16 cellular contexts compared by ENCODE assay signal in genomic region chr12:58313091-58313855, GRCh38.
A peak's percentile ranks its signal among the peaks of the same experiment; 100 is the strongest.
DNase-seq lines count a peak whose midpoint lies in the region; ATAC-seq and TF ChIP-seq lines count a peak whose summit lies in the region.
"Had no signal": no experiment of that assay in that cellular context is flagged by ENCODE, and none has a peak within 500 bp of the region (broad histone marks: within the 10 kb centered on the region; RNA-seq: fewer than 3 reads in every experiment).

No MANE protein-coding gene starts in this region.

- H3K4me1 ChIP-seq in RWPE2 (ENCODE audit: insufficient read depth, poor library complexity, severe bottlenecking) (peaks cover 38% of the 10 kb centered on the region), trophoblast cell (ENCODE audit: control insufficient read depth in 1 of 2, insufficient read depth in 2 of 2, low read length in 2 of 2) (peaks cover 5 to 10% of the 10 kb centered on the region in 2 experiments), right cardiac atrium (ENCODE audit: control insufficient read depth, insufficient read depth, low read length) (no peaks in the 10 kb centered on the region)

- no peak overlapping the region for H3K27ac Mint-ChIP-seq in activated CD4-positive, alpha-beta memory T cell treated with anti-CD3 and anti-CD28 coated beads for 36 hours
- H3K27ac Mint-ChIP-seq: CD4-positive, alpha-beta T cell; stimulated activated naive CD8-positive, alpha-beta T cell treated with anti-CD3 and anti-CD28 coated beads, Interleukin-15, amount 100 ng/mL, for 72 hours; T-helper 17 cell had no signal

- ATAC-seq in RWPE2 (ENCODE audit: low read depth): peak; percentile 37; the same call in 1 of the 3 replicates
- no peak for ATAC-seq in right cardiac atrium
- ATAC-seq: stimulated activated naive CD8-positive, alpha-beta T cell treated with anti-CD3 and anti-CD28 coated beads, Interleukin-15, amount 100 ng/mL, for 72 hours; T-helper 17 cell had no signal

- H2BK5ac ChIP-seq in trophoblast cell (ENCODE audit: low read depth, low read length, poor library complexity): peak overlapping the region; percentile 68

- no peak overlapping the region for H3K18ac ChIP-seq in trophoblast cell (ENCODE audit: low read length)

- intact Hi-C loops in activated CD4-positive, alpha-beta memory T cell treated with anti-CD3 and anti-CD28 coated beads for 36 hours (cut with micrococcal nuclease): no loop called here
- intact Hi-C loops in right cardiac atrium (cut with DNase I): no loop called here

- H3K27me3 Mint-ChIP-seq in activated CD4-positive, alpha-beta memory T cell treated with anti-CD3 and anti-CD28 coated beads for 36 hours: peaks cover 2% of the 10 kb centered on the region

- H3K9ac ChIP-seq in trophoblast cell (ENCODE audit: low read length): no peak overlapping the region

- no peak overlapping the region for H3K4me2 ChIP-seq in trophoblast cell (ENCODE audit: low read length)

- H3K79me2 ChIP-seq in trophoblast cell (ENCODE audit: control insufficient read depth, insufficient read depth, low read length, poor library complexity): no peaks in the 10 kb centered on the region

- H4K91ac ChIP-seq in trophoblast cell (ENCODE audit: low read depth, low read length): peak overlapping the region; percentile 5

- no peaks in the 10 kb centered on the region for H3K9me3 ChIP-seq in RWPE2 (ENCODE audit: severe bottlenecking)
- no peaks in the 10 kb centered on the region for H3K9me3 ChIP-seq in trophoblast cell (ENCODE audit: insufficient read depth, low read depth, low read length)
- no peaks in the 10 kb centered on the region for H3K9me3 ChIP-seq in right cardiac atrium (ENCODE audit: control insufficient read depth, low read length)

- peak overlapping the region; percentile 30 for H2BK12ac ChIP-seq in trophoblast cell (ENCODE audit: low read length)

- H4K8ac ChIP-seq in trophoblast cell (ENCODE audit: low read depth, low read length): peak overlapping the region; percentile 10

- H3K4ac ChIP-seq in trophoblast cell (ENCODE audit: low read depth, low read length): no peak overlapping the region

- peaks cover 18% of the 10 kb centered on the region for H3K79me1 ChIP-seq in trophoblast cell (ENCODE audit: low read length)

- no peaks in the 10 kb centered on the region for H3K36me3 Mint-ChIP-seq in activated CD4-positive, alpha-beta memory T cell treated with anti-CD3 and anti-CD28 coated beads for 36 hours

- DNase-seq in Daoy (ENCODE audit: low read depth) (peak; percentile 61), RWPE2 (ENCODE audit: low spot score) (no peak), fibroblast of mammary gland (ENCODE audit: low read depth) (peak; percentile 90), trophoblast cell (peak; percentile 34 to 77), right cardiac atrium (no peak)
- no peak for DNase-seq in activated effector memory CD4-positive, alpha-beta T cell treated with Interleukin-2 at 50 U/mL for 16 hours
- no peak for DNase-seq in activated CD4-positive, alpha-beta memory T cell treated with anti-CD3 and anti-CD28 coated beads for 36 hours
- no peak for DNase-seq in activated naive CD4-positive, alpha-beta T cell treated with Interleukin-2 at 50 U/mL for 16 hours
- DNase-seq: activated CD4-positive, alpha-beta T cell treated with anti-CD3 and anti-CD28 coated beads for 48 hours; CD4-positive, alpha-beta T cell; MM.1S; OCI-M1; stimulated activated naive CD8-positive, alpha-beta T cell treated with anti-CD3 and anti-CD28 coated beads, Interleukin-15, amount 100 ng/mL, for 72 hours; T-helper 17 cell had no signal

- no peaks in the 10 kb centered on the region for H3K9me3 Mint-ChIP-seq in activated CD4-positive, alpha-beta memory T cell treated with anti-CD3 and anti-CD28 coated beads for 36 hours

- H2AFZ ChIP-seq in trophoblast cell (ENCODE audit: insufficient read depth, low read length, poor library complexity): no peak overlapping the region

- no peak overlapping the region for H3K23ac ChIP-seq in trophoblast cell (ENCODE audit: low read length)

- no peak overlapping the region for H4K12ac ChIP-seq in trophoblast cell (ENCODE audit: low read depth, low read length)

- H2BK120ac ChIP-seq in trophoblast cell (ENCODE audit: insufficient read depth, low read length, poor library complexity): peak overlapping the region; percentile 60

- no peak overlapping the region for H3K4me3 Mint-ChIP-seq in activated CD4-positive, alpha-beta memory T cell treated with anti-CD3 and anti-CD28 coated beads for 36 hours
- H3K4me3 Mint-ChIP-seq: CD4-positive, alpha-beta T cell; stimulated activated naive CD8-positive, alpha-beta T cell treated with anti-CD3 and anti-CD28 coated beads, Interleukin-15, amount 100 ng/mL, for 72 hours; T-helper 17 cell had no signal

- H3K27ac ChIP-seq in RWPE2 (ENCODE audit: poor library complexity, severe bottlenecking) (peak overlapping the region; percentile 42), trophoblast cell (ENCODE audit: low read depth, low read length) (peak overlapping the region; percentile 64), right cardiac atrium (ENCODE audit: low read length) (no peak overlapping the region)
- H3K27ac ChIP-seq: cardiac muscle cell, epithelial cell of prostate had no signal

- H3K4me1 Mint-ChIP-seq in activated CD4-positive, alpha-beta memory T cell treated with anti-CD3 and anti-CD28 coated beads for 36 hours (ENCODE audit: low read depth): no peaks in the 10 kb centered on the region
- H3K4me1 Mint-ChIP-seq: stimulated activated naive CD8-positive, alpha-beta T cell treated with anti-CD3 and anti-CD28 coated beads, Interleukin-15, amount 100 ng/mL, for 72 hours; T-helper 17 cell had no signal

- WGBS in trophoblast cell (ENCODE audit: extremely low coverage, insufficient coverage, insufficient read length): no CpG with 5 or more reads among the region's 4 CpGs
- WGBS in right cardiac atrium: 82% methylated on average over 4 of the region's 4 CpGs

- TF ChIP-seq CTCF in RWPE2 (IDR thresholded peaks at IDR 0.05; ENCODE audit: poor library complexity, severe bottlenecking): no peak
- no peak for TF ChIP-seq CTCF in fibroblast of mammary gland (conservative IDR thresholded peaks at IDR 0.05; ENCODE audit: control insufficient read depth, insufficient read depth, low read depth, low read length)

- H3K36me3 ChIP-seq in RWPE2 (ENCODE audit: low read depth) (no peaks in the 10 kb centered on the region), trophoblast cell (ENCODE audit: control insufficient read depth in 1 of 2, insufficient read depth in 2 of 2, low read length in 2 of 2) (no peaks in the 10 kb centered on the region)
- H3K36me3 ChIP-seq: cardiac muscle cell had no signal

- no peak overlapping the region for H3K14ac ChIP-seq in trophoblast cell (ENCODE audit: low read length)

- no peak overlapping the region for H3K4me3 ChIP-seq in RWPE2 (ENCODE audit: severe bottlenecking)
- no peak overlapping the region for H3K4me3 ChIP-seq in fibroblast of mammary gland (ENCODE audit: control insufficient read depth, low read depth, low read length)
- H3K4me3 ChIP-seq in trophoblast cell (ENCODE audit: low read depth, low read length): no peak overlapping the region
- no peak overlapping the region for H3K4me3 ChIP-seq in right cardiac atrium (ENCODE audit: low read length)
- H3K4me3 ChIP-seq: cardiac muscle cell had no signal

- H3K27me3 ChIP-seq in RWPE2 (ENCODE audit: insufficient read depth, poor library complexity, severe bottlenecking) (no peaks in the 10 kb centered on the region), trophoblast cell (ENCODE audit: insufficient read depth, low read length) (no peaks in the 10 kb centered on the region), right cardiac atrium (ENCODE audit: control insufficient read depth, insufficient read depth) (no peaks in the 10 kb centered on the region)
- H3K27me3 ChIP-seq: cardiac muscle cell had no signal

- CTCF ChIA-PET in activated CD4-positive, alpha-beta memory T cell treated with anti-CD3 and anti-CD28 coated beads for 36 hours (lab: Charles Lee): interaction anchor here (1.6 kb wide), 1 partner anchor 96 kb away, joined by 4 read pairs; no protein-coding TSS in a partner anchor

- POLR2A ChIA-PET in activated CD4-positive, alpha-beta memory T cell treated with anti-CD3 and anti-CD28 coated beads for 36 hours (lab: Charles Lee): no interaction called here

- H2AK5ac ChIP-seq in trophoblast cell (ENCODE audit: low read length): no peak overlapping the region

Comparison
In these comparisons a context has a peak if more than half of its experiments do, and no peak if none do; other contexts are left out.
1. DNase-seq: peak in Daoy (single experiment), fibroblast of mammary gland (single experiment) and trophoblast cell (2 of 2); none in RWPE2 (single experiment), activated effector memory CD4-positive, alpha-beta T cell treated with Interleukin-2 at 50 U/mL for 16 hours (single experiment), activated CD4-positive, alpha-beta memory T cell treated with anti-CD3 and anti-CD28 coated beads for 36 hours (single experiment), right cardiac atrium (0 of 3) and activated naive CD4-positive, alpha-beta T cell treated with Interleukin-2 at 50 U/mL for 16 hours (single experiment).